In genomic region chr1:11788549-11789053, GRCh38 we compare ENCODE assay signal across 2 cellular contexts.
TF ChIP-seq lines count a peak whose summit lies in the region.

No MANE protein-coding gene starts in this region.

TF ChIP-seq in IMR-90, 13 proteins besides CTCF, POLR2A, EP300 and RAD21:
- no peak for TF ChIP-seq CHD1 (IDR thresholded peaks at IDR 0.05; ENCODE audit: low read depth, low read length)
- TF ChIP-seq CEBPB (IDR thresholded peaks at IDR 0.05; ENCODE audit: low read depth, low read length), result no peak

TF ChIP-seq in H1, 55 proteins besides CTCF, POLR2A, EP300 and RAD21:
- TF ChIP-seq RNF2 (IDR thresholded peaks at IDR 0.05; ENCODE audit: borderline replicate concordance, low read depth, low read length, missing control alignments, poor library complexity, severe bottlenecking) (no peak), MAFK (IDR thresholded peaks at IDR 0.05; ENCODE audit: low read depth, low read length) (no peak), CREB1 (IDR thresholded peaks at IDR 0.05) (no peak), RBBP5 (IDR thresholded peaks at IDR 0.05; ENCODE audit: borderline replicate concordance, low read depth, low read length) (no peak), EGR1 (IDR thresholded peaks at IDR 0.05; ENCODE audit: borderline replicate concordance, low read depth, low read length) (no peak), GTF2F1 (IDR thresholded peaks at IDR 0.05; ENCODE audit: borderline replicate concordance, low read depth, low read length) (no peak), JUND (IDR thresholded peaks at IDR 0.05; ENCODE audit: low read length) (no peak), TBP (IDR thresholded peaks at IDR 0.05; ENCODE audit: low read depth, low read length) (no peak), POU5F1 (IDR thresholded peaks at IDR 0.05; ENCODE audit: low read depth, low read length) (no peak), HDAC2 (IDR thresholded peaks at IDR 0.05; ENCODE audit: borderline replicate concordance in 1 of 2, low read depth in 2 of 2, low read length in 2 of 2) (no peak), SRF (IDR thresholded peaks at IDR 0.05; ENCODE audit: low read depth, low read length) (no peak), NRF1 (IDR thresholded peaks at IDR 0.05; ENCODE audit: low read depth, low read length) (no peak), GABPA (IDR thresholded peaks at IDR 0.05; ENCODE audit: borderline replicate concordance, insufficient read depth, low read length) (no peak), SP1 (IDR thresholded peaks at IDR 0.05; ENCODE audit: low read depth, low read length) (no peak)
